ENCODE assay signal across 13 cellular contexts in genomic region chr2:171327043-171327496, GRCh38.
DNase-seq lines count a peak whose midpoint lies in the region; ATAC-seq, FAIRE-seq and TF ChIP-seq lines count a peak whose summit lies in the region.
"Had no signal": no experiment of that assay in that cellular context is flagged by ENCODE, and none has a peak within 500 bp of the region (broad histone marks: within the 10 kb centered on the region; RNA-seq: fewer than 3 reads in every experiment).

No MANE protein-coding gene starts in this region.

- TF ChIP-seq CTCF in AG04450 (IDR thresholded peaks at IDR 0.05; ENCODE audit: low read depth, low read length) (no peak), WERI-Rb-1 (IDR thresholded peaks at IDR 0.05; ENCODE audit: low read depth, low read length) (no peak)

- H3K27me3 ChIP-seq in AG04450 (ENCODE audit: control insufficient read depth, insufficient read depth, low read length) (no peaks in the 10 kb centered on the region), WERI-Rb-1 (ENCODE audit: insufficient read depth, low read depth, severe bottlenecking) (no peaks in the 10 kb centered on the region)
- H3K27me3 ChIP-seq: brain microvascular endothelial cell had no signal

- H3K9me3 ChIP-seq in AG04450 (ENCODE audit: control insufficient read depth, insufficient read depth, low read length) (no peaks in the 10 kb centered on the region), WERI-Rb-1 (ENCODE audit: severe bottlenecking) (no peaks in the 10 kb centered on the region)

- POLR2A ChIA-PET in AG04450 (lab: Yijun Ruan, JAX): interaction anchor here (0.5 to 1.1 kb wide), 5 partner anchors 10 to 343 kb away, joined by 3 to 7 read pairs (median 4); no protein-coding TSS in a partner anchor

- peak; percentile 37 for FAIRE-seq in GM19239 (lab: Jason Lieb, UNC)

- H3K4me3 ChIP-seq in AG04450 (ENCODE audit: low read depth, low read length) (no peak overlapping the region), WERI-Rb-1 (ENCODE audit: low read depth, low read length) (no peak overlapping the region)

- CTCF ChIA-PET in AG04450 (lab: Charles Lee): interaction anchor here (0.6 to 1.5 kb wide), 3 partner anchors 11 to 814 kb away, joined by 3 to 7 read pairs (median 4); no protein-coding TSS in a partner anchor

- peaks cover 3% of the 10 kb centered on the region; the same call in 1 of the 2 replicates for H3K36me3 ChIP-seq in WERI-Rb-1
- H3K36me3 ChIP-seq: brain microvascular endothelial cell had no signal

- no peak for ATAC-seq in GM21423 (IDR thresholded peaks at IDR 0.05; ENCODE audit: unreplicated experiment)
- ATAC-seq: esophagus mucosa had no signal

- DNase-seq in AG04450 (ENCODE audit: low read depth, low spot score) (no peak), GM19239 (ENCODE audit: insufficient read length, low spot score) (no peak), WERI-Rb-1 (no peak), fibroblast of peridontal ligament (ENCODE audit: extremely low read depth) (peak; percentile 34), HPDE6-E6E7 (ENCODE audit: extremely low spot score) (no peak), ureter (ENCODE audit: low spot score) (no peak), NCI-H1092 treated with DMSO at 0.1 percent for 48 hours (lab: John Stamatoyannopoulos, UW) (no peak)
- DNase-seq: brain microvascular endothelial cell, HFFc6 had no signal

- H3K27ac ChIP-seq in AG04450 (ENCODE audit: low read depth, low read length) (peak overlapping the region; percentile 31), WERI-Rb-1 (peak overlapping the region; percentile 62)
- H3K27ac ChIP-seq: brain microvascular endothelial cell, C4-2B, KMS-11 had no signal
